8 cellular contexts compared by ENCODE assay signal in genomic region chrX:119421306-119421705, GRCh38.
"Had no signal": no experiment of that assay in that cellular context is flagged by ENCODE, and none has a peak within 500 bp of the region (broad histone marks: within the 10 kb centered on the region; RNA-seq: fewer than 3 reads in every experiment).

No MANE protein-coding gene starts in this region.

- ATAC-seq: K562 had no signal

- H3K4me3 ChIP-seq: GM23248, K562 had no signal

- H2AFZ ChIP-seq: GM23248 had no signal

- DNase-seq: GM23248, GOT3, HCEC 1CT, IMR-90, KG1 had no signal

- H3K27ac ChIP-seq: GM23248 had no signal

- FAIRE-seq: H54, HTR-8/SVneo, K562 had no signal

- H3K9ac ChIP-seq: GM23248 had no signal
